Comparison of ENCODE assay signal across 17 cellular contexts in genomic region chr1:97093742-97094141, GRCh38.
DNase-seq lines count a peak whose midpoint lies in the region; ATAC-seq, FAIRE-seq and TF ChIP-seq lines count a peak whose summit lies in the region.
"Had no signal": no experiment of that assay in that cellular context is flagged by ENCODE, and none has a peak within 500 bp of the region (broad histone marks: within the 10 kb centered on the region; RNA-seq: fewer than 3 reads in every experiment).

No MANE protein-coding gene starts in this region.

- no peak overlapping the region for H3K9ac ChIP-seq in smooth muscle cell (ENCODE audit: low read depth)

- H3K36me3 ChIP-seq in smooth muscle cell (ENCODE audit: low read depth) (no peaks in the 10 kb centered on the region), pancreas (no peaks in the 10 kb centered on the region)
- H3K36me3 ChIP-seq: transverse colon had no signal

- H3K27ac ChIP-seq in smooth muscle cell (ENCODE audit: low read depth): peak overlapping the region; percentile 89
- no peak overlapping the region for H3K27ac ChIP-seq in pancreas
- H3K27ac ChIP-seq: transverse colon had no signal

- no peaks in the 10 kb centered on the region for H3K27me3 Mint-ChIP-seq in type B pancreatic cell
- H3K27me3 Mint-ChIP-seq: CD4-positive, CD25-positive, alpha-beta regulatory T cell had no signal

- H3K79me2 ChIP-seq in smooth muscle cell (ENCODE audit: low read depth): no peaks in the 10 kb centered on the region

- no peaks in the 10 kb centered on the region for H3F3A ChIP-seq in smooth muscle cell (ENCODE audit: low read depth)

- intact Hi-C loops in pancreas (cut with DNase I): no loop called here

- H3K9me3 Mint-ChIP-seq in type B pancreatic cell: no peaks in the 10 kb centered on the region
- H3K9me3 Mint-ChIP-seq: CD4-positive, CD25-positive, alpha-beta regulatory T cell; natural killer cell had no signal

- no peak for ATAC-seq in pancreas
- ATAC-seq: natural killer cell had no signal

- H2AFZ ChIP-seq in smooth muscle cell (ENCODE audit: low read depth): peak overlapping the region; percentile 4

- H3K4me3 ChIP-seq in smooth muscle cell (no peak overlapping the region), pancreas (no peak overlapping the region)
- H3K4me3 ChIP-seq: lung, transverse colon had no signal

- no peaks in the 10 kb centered on the region for H3K9me3 ChIP-seq in smooth muscle cell (replicated peaks; ENCODE audit: low read depth)
- no peaks in the 10 kb centered on the region for H3K9me3 ChIP-seq in pancreas
- H3K9me3 ChIP-seq: transverse colon had no signal

- DNase-seq in H54 (ENCODE audit: insufficient read length, low spot score) (no peak), amniotic epithelial cell (ENCODE audit: low read depth) (peak; percentile 74), fibroblast of peridontal ligament (ENCODE audit: extremely low read depth) (peak; percentile 91), smooth muscle cell (lab: John Stamatoyannopoulos, UW; ENCODE audit: unreplicated experiment) (no peak), type B pancreatic cell (ENCODE audit: extremely low spot score, unreplicated experiment) (no peak), pancreas (no peak), NCI-H2081 (lab: John Stamatoyannopoulos, UW) (no peak)
- DNase-seq: activated CD4-positive, alpha-beta T cell treated with anti-CD3 and anti-CD28 coated beads, Interleukin-2, amount 50 U/mL, for 48 hours; activated T-cell treated with anti-CD3 and anti-CD28 coated beads, Interleukin-2, amount 50 U/mL, for 72 hours; CD4-positive, CD25-positive, alpha-beta regulatory T cell; endodermal cell; H7; natural killer cell; NCI-H1105 treated with DMSO at 0.1 percent for 48 hours; stimulated activated naive CD4-positive, alpha-beta T cell; transverse colon had no signal

- peaks cover 10% of the 10 kb centered on the region for H3K4me1 Mint-ChIP-seq in type B pancreatic cell (ENCODE audit: unreplicated experiment)
- H3K4me1 Mint-ChIP-seq: CD4-positive, CD25-positive, alpha-beta regulatory T cell; endodermal cell had no signal

- H3K27ac Mint-ChIP-seq in type B pancreatic cell: no peak overlapping the region
- H3K27ac Mint-ChIP-seq: activated T-cell treated with anti-CD3 and anti-CD28 coated beads, Interleukin-2, amount 50 U/mL, for 72 hours; CD4-positive, CD25-positive, alpha-beta regulatory T cell; endodermal cell; natural killer cell had no signal

- WGBS in smooth muscle cell (ENCODE audit: low lambda C conversion rate): 62% methylated on average over 3 of the region's 3 CpGs
- WGBS in pancreas, 2 donors: 59 to 79% methylated on average over 3 of the region's 3 CpGs

- peak; percentile 60 for FAIRE-seq in H54 (lab: Jason Lieb, UNC)
- no peak for FAIRE-seq in pancreas (lab: Jason Lieb, UNC)

- no peak overlapping the region for H3K4me2 ChIP-seq in smooth muscle cell

- no peaks in the 10 kb centered on the region for H3K27me3 ChIP-seq in smooth muscle cell (ENCODE audit: low read depth)
- no peaks in the 10 kb centered on the region for H3K27me3 ChIP-seq in pancreas
- H3K27me3 ChIP-seq: transverse colon had no signal

- peaks cover 15% of the 10 kb centered on the region for H3K4me1 ChIP-seq in smooth muscle cell (ENCODE audit: low read depth)
- H3K4me1 ChIP-seq in pancreas: no peaks in the 10 kb centered on the region

- no peaks in the 10 kb centered on the region for H3K36me3 Mint-ChIP-seq in type B pancreatic cell

- H3K4me3 Mint-ChIP-seq in type B pancreatic cell: no peak overlapping the region
- H3K4me3 Mint-ChIP-seq: activated T-cell treated with anti-CD3 and anti-CD28 coated beads, Interleukin-2, amount 50 U/mL, for 72 hours; CD4-positive, CD25-positive, alpha-beta regulatory T cell; endodermal cell; natural killer cell had no signal

- TF ChIP-seq POLR2A in H54 (IDR thresholded peaks at IDR 0.05; ENCODE audit: low read depth, low read length): no peak

- TF ChIP-seq CTCF in smooth muscle cell (IDR thresholded peaks at IDR 0.05; ENCODE audit: borderline replicate concordance, insufficient read depth, poor library complexity, severe bottlenecking): no peak
- TF ChIP-seq CTCF in type B pancreatic cell (conservative IDR thresholded peaks at IDR 0.05): no peak
- TF ChIP-seq CTCF in pancreas (IDR thresholded peaks at IDR 0.05): no peak

- no peaks in the 10 kb centered on the region for H4K20me1 ChIP-seq in smooth muscle cell (ENCODE audit: low read depth)

Comparison
In these comparisons a context has a peak if more than half of its experiments do, and no peak if none do; other contexts are left out.
1. DNase-seq: peak in amniotic epithelial cell (single experiment) and fibroblast of peridontal ligament (single experiment); none in H54 (single experiment), smooth muscle cell (single experiment), type B pancreatic cell (single experiment), pancreas (0 of 6) and NCI-H2081 (0 of 2).